ENCODE assay signal across 1 cellular context in genomic region chr15:43133429-43134156, GRCh38.
TF ChIP-seq lines count a peak whose summit lies in the region.

Gene TMEM62, plus strand, starts transcription at chr15:43133586. Its CDS starts 217 bp downstream, at chr15:43133803.

TF ChIP-seq in K562, 482 proteins besides CTCF, POLR2A, EP300 and RAD21 (continued from another document and continues in another):
- TF ChIP-seq GTF3C2 (IDR thresholded peaks at IDR 0.05; ENCODE audit: borderline replicate concordance, extremely low read depth, insufficient read length) (no peak), SMARCC2 (IDR thresholded peaks at IDR 0.05; ENCODE audit: low read depth) (no peak), PATZ1 (CRISPR knock-in tag; IDR thresholded peaks at IDR 0.05; ENCODE audit: borderline replicate concordance) (no peak), ELF4 (CRISPR knock-in tag; IDR thresholded peaks at IDR 0.05) (peak; percentile 28; the same call in 1 of the 2 replicates), RBM39 (optimal IDR thresholded peaks at IDR 0.05; ENCODE audit: low read depth, low read length) (no peak), SMAD1 (IDR thresholded peaks at IDR 0.05; ENCODE audit: low read depth, low read length, partially characterized antibody) (no peak), HNRNPK (IDR thresholded peaks at IDR 0.05; ENCODE audit: low read depth, low read length, poor library complexity, severe bottlenecking) (no peak), HMG20A (CRISPR knock-in tag; conservative IDR thresholded peaks at IDR 0.05) (no peak), ARNT (IDR thresholded peaks at IDR 0.05) (no peak), BMI1 (IDR thresholded peaks at IDR 0.05; ENCODE audit: low read length) (no peak), HDGF (IDR thresholded peaks at IDR 0.05) (no peak), GTF2E2 (tag; IDR thresholded peaks at IDR 0.05) (no peak), ADNP (tag; IDR thresholded peaks at IDR 0.05) (no peak), ZNF121 (CRISPR knock-in tag; conservative IDR thresholded peaks at IDR 0.05) (no peak), DACH1 (IDR thresholded peaks at IDR 0.05; ENCODE audit: partially characterized antibody) (no peak), BCOR (IDR thresholded peaks at IDR 0.05) (no peak), ASH1L (IDR thresholded peaks at IDR 0.05; ENCODE audit: borderline replicate concordance, low read depth, partially characterized antibody) (no peak), ELK1 (CRISPR knock-in tag; IDR thresholded peaks at IDR 0.05) (no peak), NR2C1 (IDR thresholded peaks at IDR 0.05) (no peak), NR2C1 (tag; IDR thresholded peaks at IDR 0.05) (no peak), SAFB2 (IDR thresholded peaks at IDR 0.05; ENCODE audit: borderline replicate concordance, low read depth, low read length, severe bottlenecking) (no peak), PHF21A (IDR thresholded peaks at IDR 0.05; ENCODE audit: borderline replicate concordance, low read depth) (no peak), TCFL5 (CRISPR knock-in tag; conservative IDR thresholded peaks at IDR 0.05) (no peak), RBM17 (IDR thresholded peaks at IDR 0.05; ENCODE audit: borderline replicate concordance, low read depth, low read length) (no peak), CHD1 (IDR thresholded peaks at IDR 0.05; ENCODE audit: low read length) (peak; percentile 42), TAF15 (IDR thresholded peaks at IDR 0.05; ENCODE audit: low read depth, low read length) (no peak), SP2 (IDR thresholded peaks at IDR 0.05; ENCODE audit: extremely low read depth, low read depth, low read length, poor library complexity, severe bottlenecking) (peak; percentile 24), YY1 (IDR thresholded peaks at IDR 0.05; ENCODE audit: borderline replicate concordance in 1 of 3, control insufficient read depth in 1 of 3, extremely low read depth in 1 of 3, insufficient read depth in 3 of 3, insufficient read length in 1 of 3, insufficient replicate concordance in 2 of 3, low read depth in 1 of 3, low read length in 2 of 3) (peak in 2 of 3 experiments; percentile 33 to 46), MAFF (IDR thresholded peaks at IDR 0.05; ENCODE audit: low read length) (no peak), CTCFL (IDR thresholded peaks at IDR 0.05; ENCODE audit: borderline replicate concordance, insufficient read depth, low read depth, low read length, poor library complexity, severe bottlenecking) (no peak), MLX (CRISPR knock-in tag; conservative IDR thresholded peaks at IDR 0.05) (no peak), ZNF212 (CRISPR knock-in tag; IDR thresholded peaks at IDR 0.05) (no peak), SREBF1 (IDR thresholded peaks at IDR 0.05; ENCODE audit: borderline replicate concordance, low read depth, low read length) (no peak), SPI1 (IDR thresholded peaks at IDR 0.05; ENCODE audit: borderline replicate concordance, low read depth, low read length) (no peak), ZNF174 (CRISPR knock-in tag; IDR thresholded peaks at IDR 0.05) (no peak), NFRKB (IDR thresholded peaks at IDR 0.05; ENCODE audit: low read depth) (no peak), VEZF1 (CRISPR knock-in tag; IDR thresholded peaks at IDR 0.05) (peak; percentile 39), ETS2 (tag; IDR thresholded peaks at IDR 0.05; ENCODE audit: borderline replicate concordance, poor library complexity, severe bottlenecking) (no peak), PPARD (CRISPR knock-in tag; IDR thresholded peaks at IDR 0.05) (no peak), MEIS2 (IDR thresholded peaks at IDR 0.05; ENCODE audit: partially characterized antibody) (no peak), ZNF197 (CRISPR knock-in tag; IDR thresholded peaks at IDR 0.05; ENCODE audit: low read depth) (no peak), ZNF583 (CRISPR knock-in tag; IDR thresholded peaks at IDR 0.05) (no peak), TCF15 (CRISPR knock-in tag; IDR thresholded peaks at IDR 0.05) (no peak), ZNF347 (CRISPR knock-in tag; IDR thresholded peaks at IDR 0.05; ENCODE audit: low read depth) (no peak), ERF (CRISPR knock-in tag; IDR thresholded peaks at IDR 0.05) (0 out of 2 replicates have a peak, but pooled peaks have one; percentile 70), SFPQ (IDR thresholded peaks at IDR 0.05; ENCODE audit: low read depth, low read length) (no peak)
- TF ChIP-seq, protein P1, sequence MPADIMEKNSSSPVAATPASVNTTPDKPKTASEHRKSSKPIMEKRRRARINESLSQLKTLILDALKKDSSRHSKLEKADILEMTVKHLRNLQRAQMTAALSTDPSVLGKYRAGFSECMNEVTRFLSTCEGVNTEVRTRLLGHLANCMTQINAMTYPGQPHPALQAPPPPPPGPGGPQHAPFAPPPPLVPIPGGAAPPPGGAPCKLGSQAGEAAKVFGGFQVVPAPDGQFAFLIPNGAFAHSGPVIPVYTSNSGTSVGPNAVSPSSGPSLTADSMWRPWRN (IDR thresholded peaks at IDR 0.05; ENCODE audit: low read depth) = no peak
- TF ChIP-seq, protein P2, sequence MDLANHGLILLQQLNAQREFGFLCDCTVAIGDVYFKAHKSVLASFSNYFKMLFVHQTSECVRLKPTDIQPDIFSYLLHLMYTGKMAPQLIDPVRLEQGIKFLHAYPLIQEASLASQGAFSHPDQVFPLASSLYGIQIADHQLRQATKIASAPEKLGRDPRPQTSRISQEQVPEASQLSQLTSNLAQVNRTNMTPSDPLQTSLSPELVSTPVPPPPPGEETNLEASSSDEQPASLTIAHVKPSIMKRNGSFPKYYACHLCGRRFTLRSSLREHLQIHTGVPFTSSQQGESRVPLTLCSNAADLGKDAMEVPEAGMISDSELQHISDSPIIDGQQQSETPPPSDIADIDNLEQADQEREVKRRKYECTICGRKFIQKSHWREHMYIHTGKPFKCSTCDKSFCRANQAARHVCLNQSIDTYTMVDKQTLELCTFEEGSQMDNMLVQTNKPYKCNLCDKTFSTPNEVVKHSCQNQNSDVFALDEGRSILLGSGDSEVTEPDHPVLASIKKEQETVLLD (IDR thresholded peaks at IDR 0.05) = 0 out of 2 replicates have a peak, but pooled peaks have one; percentile 1
